Comparison of ENCODE assay signal across 1 cellular context in genomic region chr9:135827866-135828580, GRCh38.
TF ChIP-seq lines count a peak whose summit lies in the region.

No MANE protein-coding gene starts in this region.

TF ChIP-seq in H1, 55 proteins besides CTCF, POLR2A, EP300 and RAD21 (continued from another document):
- TF ChIP-seq ATF2 (IDR thresholded peaks at IDR 0.05; ENCODE audit: low read length) (no peak), GABPA (IDR thresholded peaks at IDR 0.05; ENCODE audit: borderline replicate concordance, insufficient read depth, low read length) (no peak), EZH2 (IDR thresholded peaks at IDR 0.05; ENCODE audit: low read depth, low read length, severe bottlenecking) (no peak)
